ENCODE assay signal across 15 cellular contexts in genomic region chr7:92722541-92722940, GRCh38.
DNase-seq lines count a peak whose midpoint lies in the region; ATAC-seq and TF ChIP-seq lines count a peak whose summit lies in the region.
"Had no signal": no experiment of that assay in that cellular context is flagged by ENCODE, and none has a peak within 500 bp of the region (broad histone marks: within the 10 kb centered on the region; RNA-seq: fewer than 3 reads in every experiment).

No MANE protein-coding gene starts in this region.

- TF ChIP-seq CTCF in RWPE1 (conservative IDR thresholded peaks at IDR 0.05; ENCODE audit: low read depth), result no peak
- no peak for TF ChIP-seq CTCF in epithelial cell of esophagus (IDR thresholded peaks at IDR 0.05; ENCODE audit: insufficient read depth, low read depth, low read length, missing control alignments)
- no peak for TF ChIP-seq CTCF in gastrocnemius medialis (IDR thresholded peaks at IDR 0.05 in 4 of 5, conservative IDR thresholded peaks at IDR 0.05 in 1 of 5)

- TF ChIP-seq POLR2A in gastrocnemius medialis (IDR thresholded peaks at IDR 0.05), result no peak

- POLR2A ChIA-PET in RWPE1 (lab: Yijun Ruan, JAX; ENCODE audit: low non-redundant PET), result no interaction called here

- H3K27ac ChIP-seq in RWPE1 (peak overlapping the region; percentile 41; the same call in 1 of the 2 replicates), gastrocnemius medialis (peak overlapping the region; percentile 24 to 71 (median 50))

- H3K4me1 Mint-ChIP-seq in activated T-cell treated with anti-CD3 and anti-CD28 coated beads, Interleukin-2, amount 50 U/mL, for 24 hours (ENCODE audit: low read depth), result peaks cover 73% of the 10 kb centered on the region
- peaks cover 52% of the 10 kb centered on the region for H3K4me1 Mint-ChIP-seq in activated T-cell treated with anti-CD3 and anti-CD28 coated beads, Interleukin-2, amount 50 U/mL, for 4 hours (ENCODE audit: low read depth)

- H3K36me3 Mint-ChIP-seq in activated T-cell treated with anti-CD3 and anti-CD28 coated beads, Interleukin-2, amount 50 U/mL, for 24 hours (ENCODE audit: low read depth), result peaks cover 97% of the 10 kb centered on the region
- H3K36me3 Mint-ChIP-seq in activated T-cell treated with anti-CD3 and anti-CD28 coated beads, Interleukin-2, amount 50 U/mL, for 4 hours (ENCODE audit: insufficient read depth), result peaks cover 70% of the 10 kb centered on the region

- H3K27me3 Mint-ChIP-seq in activated T-cell treated with anti-CD3 and anti-CD28 coated beads, Interleukin-2, amount 50 U/mL, for 24 hours, result no peaks in the 10 kb centered on the region
- H3K27me3 Mint-ChIP-seq in activated T-cell treated with anti-CD3 and anti-CD28 coated beads, Interleukin-2, amount 50 U/mL, for 4 hours (ENCODE audit: low read depth), result no peaks in the 10 kb centered on the region
- H3K27me3 Mint-ChIP-seq: CD8-positive, alpha-beta memory T cell; central memory CD8-positive, alpha-beta T cell had no signal

- CTCF ChIA-PET in RWPE1 (lab: Yijun Ruan, JAX), result no interaction called here

- ATAC-seq in activated T-cell treated with anti-CD3 and anti-CD28 coated beads, Interleukin-2, amount 50 U/mL, for 4 hours, result no peak
- no peak for ATAC-seq in gastrocnemius medialis
- ATAC-seq: activated CD8-positive, alpha-beta T cell treated with anti-CD3 and anti-CD28 coated beads, Interleukin-2, amount 10 ng/mL, durations not matched to agents 7 days and 5 days; Right ventricle myocardium inferior had no signal

- H3K36me3 ChIP-seq in gastrocnemius medialis, result no peaks in the 10 kb centered on the region

- intact Hi-C loops in gastrocnemius medialis (cut with DNase I; ENCODE audit: low total_unique reads), result no loop called here

- H3K27ac Mint-ChIP-seq in activated T-cell treated with anti-CD3 and anti-CD28 coated beads, Interleukin-2, amount 50 U/mL, for 24 hours, result peak overlapping the region; percentile 64
- H3K27ac Mint-ChIP-seq: activated CD8-positive, alpha-beta T cell treated with anti-CD3 and anti-CD28 coated beads, Interleukin-2, amount 10 ng/mL, durations not matched to agents 7 days and 5 days had no signal

- H3K27me3 ChIP-seq in gastrocnemius medialis, result no peaks in the 10 kb centered on the region
- H3K27me3 ChIP-seq: sigmoid colon had no signal

- H3K9me3 Mint-ChIP-seq in activated T-cell treated with anti-CD3 and anti-CD28 coated beads, Interleukin-2, amount 50 U/mL, for 24 hours, result no peaks in the 10 kb centered on the region
- no peaks in the 10 kb centered on the region for H3K9me3 Mint-ChIP-seq in activated T-cell treated with anti-CD3 and anti-CD28 coated beads, Interleukin-2, amount 50 U/mL, for 4 hours
- H3K9me3 Mint-ChIP-seq: CD8-positive, alpha-beta memory T cell; central memory CD8-positive, alpha-beta T cell had no signal

- H3K4me1 ChIP-seq in gastrocnemius medialis, result peaks cover 0 to 7% of the 10 kb centered on the region in 2 donors

- DNase-seq in activated T-cell treated with anti-CD3 and anti-CD28 coated beads, Interleukin-2, amount 50 U/mL, for 24 hours, result no peak
- no peak for DNase-seq in activated T-cell treated with anti-CD3 and anti-CD28 coated beads, Interleukin-2, amount 50 U/mL, for 4 hours
- no peak for DNase-seq in RWPE1 (ENCODE audit: low spot score)
- DNase-seq in epithelial cell of esophagus (ENCODE audit: low read depth), result peak; percentile 37
- no peak for DNase-seq in gastrocnemius medialis
- DNase-seq in DMS114 treated with DMSO at 0.1 percent for 48 hours (lab: John Stamatoyannopoulos, UW; ENCODE audit: unreplicated experiment), result no peak
- DNase-seq in NCI-H2171 (lab: John Stamatoyannopoulos, UW), result no peak
- DNase-seq in cortex of kidney (lab: John Stamatoyannopoulos, UW), result no peak
- DNase-seq: activated CD8-positive, alpha-beta T cell treated with anti-CD3 and anti-CD28 coated beads, Interleukin-2, amount 10 ng/mL, durations not matched to agents 7 days and 5 days; CD8-positive, alpha-beta memory T cell; erythroblast; sigmoid colon; stimulated activated naive CD4-positive, alpha-beta T cell treated with Interleukin-2 at 50 U/mL for 16 hours had no signal

- in situ Hi-C loops in gastrocnemius medialis (cut with MboI; ENCODE audit: low sequenced_read_pairs in 4 of 4), result no loop called here

- H3K9me3 ChIP-seq in gastrocnemius medialis, result no peaks in the 10 kb centered on the region
- H3K9me3 ChIP-seq: sigmoid colon had no signal

- H3K4me3 ChIP-seq in epithelial cell of esophagus (ENCODE audit: low read length), result no peak overlapping the region
- H3K4me3 ChIP-seq in gastrocnemius medialis, result no peak overlapping the region
- H3K4me3 ChIP-seq: sigmoid colon had no signal

- H3K4me3 Mint-ChIP-seq in activated T-cell treated with anti-CD3 and anti-CD28 coated beads, Interleukin-2, amount 50 U/mL, for 24 hours, result no peak overlapping the region
- no peak overlapping the region for H3K4me3 Mint-ChIP-seq in activated T-cell treated with anti-CD3 and anti-CD28 coated beads, Interleukin-2, amount 50 U/mL, for 4 hours
- H3K4me3 Mint-ChIP-seq: activated CD8-positive, alpha-beta T cell treated with anti-CD3 and anti-CD28 coated beads, Interleukin-2, amount 10 ng/mL, durations not matched to agents 7 days and 5 days; CD8-positive, alpha-beta memory T cell; central memory CD8-positive, alpha-beta T cell had no signal
